Comparison of ENCODE assay signal across 1 cellular context in the genomic region with DNA sequence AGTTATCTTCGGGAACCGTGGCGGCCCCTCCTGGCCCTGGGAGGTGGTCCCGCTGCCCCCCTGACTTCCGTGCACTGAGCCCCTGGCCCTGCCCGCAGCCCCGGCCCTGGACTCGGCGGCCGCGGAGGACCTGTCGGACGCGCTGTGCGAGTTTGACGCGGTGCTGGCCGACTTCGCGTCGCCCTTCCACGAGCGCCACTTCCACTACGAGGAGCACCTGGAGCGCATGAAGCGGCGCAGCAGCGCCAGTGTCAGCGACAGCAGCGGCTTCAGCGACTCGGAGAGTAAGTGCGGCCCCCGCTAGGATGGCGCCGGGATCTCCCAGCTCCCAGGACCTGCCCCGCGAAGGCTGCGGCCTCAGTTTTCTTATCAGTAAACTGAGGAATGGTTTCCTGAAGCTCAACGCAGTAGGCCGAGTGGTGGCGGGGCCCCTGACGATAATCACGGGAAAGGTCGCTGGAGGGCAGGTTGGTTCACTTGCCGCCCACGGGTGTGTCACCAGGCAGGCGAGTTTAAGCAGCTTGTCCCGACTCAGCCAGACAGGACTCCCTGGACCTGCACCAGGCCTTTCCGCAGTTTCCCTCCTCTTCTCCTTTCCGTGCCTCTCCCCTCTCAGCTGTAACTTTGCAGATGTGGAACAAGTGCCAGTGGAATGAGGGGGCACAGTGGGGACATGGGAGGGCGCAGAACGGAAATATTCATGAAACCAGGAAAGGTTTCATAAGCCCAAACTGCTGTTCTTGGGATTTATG.
TF ChIP-seq lines count a peak whose summit lies in the region.

No MANE protein-coding gene starts in this region.

TF ChIP-seq in WTC11, 78 proteins besides CTCF, POLR2A, EP300 and RAD21 (continued from another document):
- TF ChIP-seq, protein P1, sequence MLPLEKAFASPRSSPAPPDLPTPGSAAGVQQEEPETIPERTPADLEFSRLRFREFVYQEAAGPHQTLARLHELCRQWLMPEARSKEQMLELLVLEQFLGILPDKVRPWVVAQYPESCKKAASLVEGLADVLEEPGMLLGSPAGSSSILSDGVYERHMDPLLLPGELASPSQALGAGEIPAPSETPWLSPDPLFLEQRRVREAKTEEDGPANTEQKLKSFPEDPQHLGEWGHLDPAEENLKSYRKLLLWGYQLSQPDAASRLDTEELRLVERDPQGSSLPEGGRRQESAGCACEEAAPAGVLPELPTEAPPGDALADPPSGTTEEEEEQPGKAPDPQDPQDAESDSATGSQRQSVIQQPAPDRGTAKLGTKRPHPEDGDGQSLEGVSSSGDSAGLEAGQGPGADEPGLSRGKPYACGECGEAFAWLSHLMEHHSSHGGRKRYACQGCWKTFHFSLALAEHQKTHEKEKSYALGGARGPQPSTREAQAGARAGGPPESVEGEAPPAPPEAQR (CRISPR knock-in tag; IDR thresholded peaks at IDR 0.05): no peak
- no peak for TF ChIP-seq GRHL2 (CRISPR knock-in tag; IDR thresholded peaks at IDR 0.05; ENCODE audit: insufficient replicate concordance, severe bottlenecking)
- no peak for TF ChIP-seq SOX15 (CRISPR knock-in tag; IDR thresholded peaks at IDR 0.05)
- 0 out of 2 replicates have a peak, but pooled peaks have one; percentile 57 for TF ChIP-seq CREB1 (CRISPR knock-in tag; IDR thresholded peaks at IDR 0.05)
- TF ChIP-seq, protein P2, sequence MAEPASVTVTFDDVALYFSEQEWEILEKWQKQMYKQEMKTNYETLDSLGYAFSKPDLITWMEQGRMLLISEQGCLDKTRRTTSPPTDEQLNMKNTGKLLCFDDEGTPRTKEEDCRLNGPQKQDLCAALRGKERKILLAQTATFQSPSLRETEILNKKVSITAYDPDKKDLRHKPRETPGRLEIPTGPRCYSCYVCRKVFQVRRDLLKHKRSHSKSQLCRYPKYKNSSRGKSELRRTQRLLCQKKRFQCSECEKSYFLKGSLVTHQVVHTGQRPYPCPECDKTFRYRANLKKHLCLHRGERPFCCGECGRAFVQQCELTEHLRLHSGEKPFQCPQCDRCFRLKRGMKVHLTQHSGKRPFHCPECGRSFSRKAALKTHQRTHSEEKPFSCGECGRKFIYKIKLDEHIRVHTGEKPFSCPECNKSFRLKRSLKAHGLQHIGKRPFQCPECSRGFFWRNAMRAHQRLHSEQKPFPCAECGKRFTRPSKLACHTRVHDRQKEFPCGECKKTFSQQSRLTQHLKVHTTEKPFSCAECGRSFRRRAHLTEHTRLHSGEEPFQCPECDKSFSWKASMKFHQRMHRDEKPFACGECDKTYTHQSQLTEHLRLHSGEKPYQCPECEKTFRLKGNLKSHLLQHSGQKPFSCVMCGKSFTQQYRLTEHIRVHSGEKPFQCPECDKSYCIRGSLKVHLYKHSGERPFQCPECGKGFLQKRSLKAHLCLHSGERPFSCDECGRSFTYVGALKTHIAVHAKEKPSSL (CRISPR knock-in tag; conservative IDR thresholded peaks at IDR 0.05): no peak
- TF ChIP-seq, protein P3, sequence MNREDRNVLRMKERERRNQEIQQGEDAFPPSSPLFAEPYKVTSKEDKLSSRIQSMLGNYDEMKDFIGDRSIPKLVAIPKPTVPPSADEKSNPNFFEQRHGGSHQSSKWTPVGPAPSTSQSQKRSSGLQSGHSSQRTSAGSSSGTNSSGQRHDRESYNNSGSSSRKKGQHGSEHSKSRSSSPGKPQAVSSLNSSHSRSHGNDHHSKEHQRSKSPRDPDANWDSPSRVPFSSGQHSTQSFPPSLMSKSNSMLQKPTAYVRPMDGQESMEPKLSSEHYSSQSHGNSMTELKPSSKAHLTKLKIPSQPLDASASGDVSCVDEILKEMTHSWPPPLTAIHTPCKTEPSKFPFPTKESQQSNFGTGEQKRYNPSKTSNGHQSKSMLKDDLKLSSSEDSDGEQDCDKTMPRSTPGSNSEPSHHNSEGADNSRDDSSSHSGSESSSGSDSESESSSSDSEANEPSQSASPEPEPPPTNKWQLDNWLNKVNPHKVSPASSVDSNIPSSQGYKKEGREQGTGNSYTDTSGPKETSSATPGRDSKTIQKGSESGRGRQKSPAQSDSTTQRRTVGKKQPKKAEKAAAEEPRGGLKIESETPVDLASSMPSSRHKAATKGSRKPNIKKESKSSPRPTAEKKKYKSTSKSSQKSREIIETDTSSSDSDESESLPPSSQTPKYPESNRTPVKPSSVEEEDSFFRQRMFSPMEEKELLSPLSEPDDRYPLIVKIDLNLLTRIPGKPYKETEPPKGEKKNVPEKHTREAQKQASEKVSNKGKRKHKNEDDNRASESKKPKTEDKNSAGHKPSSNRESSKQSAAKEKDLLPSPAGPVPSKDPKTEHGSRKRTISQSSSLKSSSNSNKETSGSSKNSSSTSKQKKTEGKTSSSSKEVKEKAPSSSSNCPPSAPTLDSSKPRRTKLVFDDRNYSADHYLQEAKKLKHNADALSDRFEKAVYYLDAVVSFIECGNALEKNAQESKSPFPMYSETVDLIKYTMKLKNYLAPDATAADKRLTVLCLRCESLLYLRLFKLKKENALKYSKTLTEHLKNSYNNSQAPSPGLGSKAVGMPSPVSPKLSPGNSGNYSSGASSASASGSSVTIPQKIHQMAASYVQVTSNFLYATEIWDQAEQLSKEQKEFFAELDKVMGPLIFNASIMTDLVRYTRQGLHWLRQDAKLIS (CRISPR knock-in tag; IDR thresholded peaks at IDR 0.05; ENCODE audit: borderline replicate concordance): no peak
- TF ChIP-seq, protein P4, sequence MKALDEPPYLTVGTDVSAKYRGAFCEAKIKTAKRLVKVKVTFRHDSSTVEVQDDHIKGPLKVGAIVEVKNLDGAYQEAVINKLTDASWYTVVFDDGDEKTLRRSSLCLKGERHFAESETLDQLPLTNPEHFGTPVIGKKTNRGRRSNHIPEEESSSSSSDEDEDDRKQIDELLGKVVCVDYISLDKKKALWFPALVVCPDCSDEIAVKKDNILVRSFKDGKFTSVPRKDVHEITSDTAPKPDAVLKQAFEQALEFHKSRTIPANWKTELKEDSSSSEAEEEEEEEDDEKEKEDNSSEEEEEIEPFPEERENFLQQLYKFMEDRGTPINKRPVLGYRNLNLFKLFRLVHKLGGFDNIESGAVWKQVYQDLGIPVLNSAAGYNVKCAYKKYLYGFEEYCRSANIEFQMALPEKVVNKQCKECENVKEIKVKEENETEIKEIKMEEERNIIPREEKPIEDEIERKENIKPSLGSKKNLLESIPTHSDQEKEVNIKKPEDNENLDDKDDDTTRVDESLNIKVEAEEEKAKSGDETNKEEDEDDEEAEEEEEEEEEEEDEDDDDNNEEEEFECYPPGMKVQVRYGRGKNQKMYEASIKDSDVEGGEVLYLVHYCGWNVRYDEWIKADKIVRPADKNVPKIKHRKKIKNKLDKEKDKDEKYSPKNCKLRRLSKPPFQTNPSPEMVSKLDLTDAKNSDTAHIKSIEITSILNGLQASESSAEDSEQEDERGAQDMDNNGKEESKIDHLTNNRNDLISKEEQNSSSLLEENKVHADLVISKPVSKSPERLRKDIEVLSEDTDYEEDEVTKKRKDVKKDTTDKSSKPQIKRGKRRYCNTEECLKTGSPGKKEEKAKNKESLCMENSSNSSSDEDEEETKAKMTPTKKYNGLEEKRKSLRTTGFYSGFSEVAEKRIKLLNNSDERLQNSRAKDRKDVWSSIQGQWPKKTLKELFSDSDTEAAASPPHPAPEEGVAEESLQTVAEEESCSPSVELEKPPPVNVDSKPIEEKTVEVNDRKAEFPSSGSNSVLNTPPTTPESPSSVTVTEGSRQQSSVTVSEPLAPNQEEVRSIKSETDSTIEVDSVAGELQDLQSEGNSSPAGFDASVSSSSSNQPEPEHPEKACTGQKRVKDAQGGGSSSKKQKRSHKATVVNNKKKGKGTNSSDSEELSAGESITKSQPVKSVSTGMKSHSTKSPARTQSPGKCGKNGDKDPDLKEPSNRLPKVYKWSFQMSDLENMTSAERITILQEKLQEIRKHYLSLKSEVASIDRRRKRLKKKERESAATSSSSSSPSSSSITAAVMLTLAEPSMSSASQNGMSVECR (CRISPR knock-in tag; IDR thresholded peaks at IDR 0.05; ENCODE audit: borderline replicate concordance): peak; percentile 24; the same call in 1 of the 2 replicates
- TF ChIP-seq, protein P5, sequence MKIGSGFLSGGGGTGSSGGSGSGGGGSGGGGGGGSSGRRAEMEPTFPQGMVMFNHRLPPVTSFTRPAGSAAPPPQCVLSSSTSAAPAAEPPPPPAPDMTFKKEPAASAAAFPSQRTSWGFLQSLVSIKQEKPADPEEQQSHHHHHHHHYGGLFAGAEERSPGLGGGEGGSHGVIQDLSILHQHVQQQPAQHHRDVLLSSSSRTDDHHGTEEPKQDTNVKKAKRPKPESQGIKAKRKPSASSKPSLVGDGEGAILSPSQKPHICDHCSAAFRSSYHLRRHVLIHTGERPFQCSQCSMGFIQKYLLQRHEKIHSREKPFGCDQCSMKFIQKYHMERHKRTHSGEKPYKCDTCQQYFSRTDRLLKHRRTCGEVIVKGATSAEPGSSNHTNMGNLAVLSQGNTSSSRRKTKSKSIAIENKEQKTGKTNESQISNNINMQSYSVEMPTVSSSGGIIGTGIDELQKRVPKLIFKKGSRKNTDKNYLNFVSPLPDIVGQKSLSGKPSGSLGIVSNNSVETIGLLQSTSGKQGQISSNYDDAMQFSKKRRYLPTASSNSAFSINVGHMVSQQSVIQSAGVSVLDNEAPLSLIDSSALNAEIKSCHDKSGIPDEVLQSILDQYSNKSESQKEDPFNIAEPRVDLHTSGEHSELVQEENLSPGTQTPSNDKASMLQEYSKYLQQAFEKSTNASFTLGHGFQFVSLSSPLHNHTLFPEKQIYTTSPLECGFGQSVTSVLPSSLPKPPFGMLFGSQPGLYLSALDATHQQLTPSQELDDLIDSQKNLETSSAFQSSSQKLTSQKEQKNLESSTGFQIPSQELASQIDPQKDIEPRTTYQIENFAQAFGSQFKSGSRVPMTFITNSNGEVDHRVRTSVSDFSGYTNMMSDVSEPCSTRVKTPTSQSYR (CRISPR knock-in tag; IDR thresholded peaks at IDR 0.05): 0 out of 2 replicates have a peak, but pooled peaks have one; percentile 34
- TF ChIP-seq, protein P6, sequence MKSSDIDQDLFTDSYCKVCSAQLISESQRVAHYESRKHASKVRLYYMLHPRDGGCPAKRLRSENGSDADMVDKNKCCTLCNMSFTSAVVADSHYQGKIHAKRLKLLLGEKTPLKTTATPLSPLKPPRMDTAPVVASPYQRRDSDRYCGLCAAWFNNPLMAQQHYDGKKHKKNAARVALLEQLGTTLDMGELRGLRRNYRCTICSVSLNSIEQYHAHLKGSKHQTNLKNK (CRISPR knock-in tag; IDR thresholded peaks at IDR 0.05): no peak
